27 cellular contexts compared by ENCODE assay signal in the genomic region with DNA sequence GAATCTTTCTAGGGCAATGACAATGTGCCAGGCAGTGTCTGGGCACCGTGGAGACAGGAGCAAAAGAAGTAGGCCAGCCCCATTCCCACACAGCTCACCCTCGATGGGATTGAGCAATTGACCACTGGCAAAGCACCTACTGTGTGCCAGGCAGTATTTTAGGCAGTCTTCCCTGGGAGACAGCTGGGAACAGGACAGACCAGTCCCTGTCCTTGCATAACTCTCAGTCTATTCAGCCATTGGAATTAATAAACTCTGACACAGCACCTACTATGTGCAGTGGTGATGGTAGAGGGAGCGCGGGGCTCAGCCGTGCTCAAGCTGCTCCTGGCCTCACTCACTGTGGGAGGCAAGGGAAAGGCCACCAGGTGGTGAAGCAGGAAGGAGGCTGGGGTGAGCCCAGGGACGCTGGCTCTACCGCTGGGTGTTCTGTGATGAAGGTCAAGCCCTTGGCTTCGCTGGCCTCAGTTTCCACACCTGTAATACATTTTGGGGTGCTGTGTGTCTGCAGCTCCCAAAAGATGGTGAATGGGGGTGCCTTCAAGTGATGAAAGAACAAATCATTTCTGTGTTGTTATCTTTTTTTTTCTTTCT.
"Had no signal": no experiment of that assay in that cellular context is flagged by ENCODE, and none has a peak within 500 bp of the region (broad histone marks: within the 10 kb centered on the region; RNA-seq: fewer than 3 reads in every experiment).

No MANE protein-coding gene starts in this region.

- H3K4me2 ChIP-seq: hepatocyte, neural progenitor cell had no signal

- H3K36me3 Mint-ChIP-seq: memory B cell; mesothelial cell of epicardium; natural killer cell; neural progenitor cell; stimulated activated naive B cell treated with anti-CD40 and anti-IgM and Interleukin-4, amounts not matched to agents 10 μg/mL and 1 μg/mL and 100 μg/mL, for 72 hours had no signal

- H3K27ac Mint-ChIP-seq: dendritic cell treated with granulocyte-macrophage colony-stimulating factor and Interleukin-4, amounts not matched to agents 40 ng/mL and 50 ng/mL, for 4 days; mesothelial cell of epicardium; natural killer cell; neural progenitor cell; stimulated activated naive B cell treated with anti-CD40 and anti-IgM and Interleukin-4, amounts not matched to agents 10 μg/mL and 1 μg/mL and 100 μg/mL, for 72 hours had no signal

- H3K4me1 ChIP-seq: esophagus squamous epithelium, gastroesophageal sphincter, left lung, lower lobe of right lung, parathyroid adenoma, prostate gland, sigmoid colon, testis, tibial nerve, upper lobe of right lung, vagina had no signal

- H3K4me3 Mint-ChIP-seq: dendritic cell treated with granulocyte-macrophage colony-stimulating factor and Interleukin-4, amounts not matched to agents 40 ng/mL and 50 ng/mL, for 4 days; effector memory CD8-positive, alpha-beta T cell; memory B cell; mesothelial cell of epicardium; natural killer cell; neural progenitor cell; stimulated activated naive B cell treated with anti-CD40 and anti-IgM and Interleukin-4, amounts not matched to agents 10 μg/mL and 1 μg/mL and 100 μg/mL, for 72 hours; stimulated activated naive CD8-positive, alpha-beta T cell treated with anti-CD3 and anti-CD28 coated beads, Interleukin-15, amount 100 ng/mL, for 72 hours had no signal

- H3K9me3 ChIP-seq: esophagus squamous epithelium, gastroesophageal sphincter, left lung, lower lobe of right lung, prostate gland, sigmoid colon, testis, tibial nerve, upper lobe of right lung, vagina had no signal

- H3K27me3 Mint-ChIP-seq: memory B cell; stimulated activated naive CD8-positive, alpha-beta T cell treated with anti-CD3 and anti-CD28 coated beads, Interleukin-15, amount 100 ng/mL, for 72 hours had no signal

- FAIRE-seq: islet of Langerhans had no signal

- H3K9me3 Mint-ChIP-seq: dendritic cell treated with granulocyte-macrophage colony-stimulating factor and Interleukin-4, amounts not matched to agents 40 ng/mL and 50 ng/mL, for 4 days; effector memory CD8-positive, alpha-beta T cell; memory B cell; mesothelial cell of epicardium; natural killer cell; neural progenitor cell; stimulated activated naive B cell treated with anti-CD40 and anti-IgM and Interleukin-4, amounts not matched to agents 10 μg/mL and 1 μg/mL and 100 μg/mL, for 72 hours; stimulated activated naive CD8-positive, alpha-beta T cell treated with anti-CD3 and anti-CD28 coated beads, Interleukin-15, amount 100 ng/mL, for 72 hours had no signal

- H3K36me3 ChIP-seq: esophagus squamous epithelium, gastroesophageal sphincter, left lung, lower lobe of right lung, neural progenitor cell, prostate gland, sigmoid colon, tibial nerve, upper lobe of right lung, vagina had no signal

- H3K9ac ChIP-seq: neural progenitor cell, parathyroid adenoma had no signal

- ATAC-seq: effector memory CD8-positive, alpha-beta T cell; gastroesophageal sphincter; left lung; lower lobe of right lung; natural killer cell; stimulated activated naive B cell treated with anti-CD40 and anti-IgM and Interleukin-4, amounts not matched to agents 10 μg/mL and 1 μg/mL and 100 μg/mL, for 72 hours; stimulated activated naive CD8-positive, alpha-beta T cell treated with anti-CD3 and anti-CD28 coated beads, Interleukin-15, amount 100 ng/mL, for 72 hours; upper lobe of right lung had no signal

- H3K4me1 Mint-ChIP-seq: memory B cell; natural killer cell; stimulated activated naive B cell treated with anti-CD40 and anti-IgM and Interleukin-4, amounts not matched to agents 10 μg/mL and 1 μg/mL and 100 μg/mL, for 72 hours; stimulated activated naive CD8-positive, alpha-beta T cell treated with anti-CD3 and anti-CD28 coated beads, Interleukin-15, amount 100 ng/mL, for 72 hours had no signal

- H3K27me3 ChIP-seq: hepatocyte, left lung, neural progenitor cell, sigmoid colon, testis, tibial nerve, upper lobe of right lung, vagina had no signal

- DNase-seq: effector memory CD8-positive, alpha-beta T cell; esophagus squamous epithelium; foreskin fibroblast; left lung; lower lobe of right lung; natural killer cell; occipital lobe; sigmoid colon; stimulated activated CD4-positive, alpha-beta T cell treated with anti-CD3 and anti-CD28 coated beads, Interleukin-2, amount 100 ng/mL, for 24 hours; stimulated activated CD4-positive, alpha-beta T cell treated with anti-CD3 and anti-CD28 coated beads, Interleukin-4, amount 100 ng/mL, for 4 hours; stimulated activated naive B cell treated with anti-CD40 and anti-IgM and Interleukin-4, amounts not matched to agents 10 μg/mL and 1 μg/mL and 100 μg/mL, for 72 hours; stimulated activated naive CD8-positive, alpha-beta T cell treated with anti-CD3 and anti-CD28 coated beads, Interleukin-15, amount 100 ng/mL, for 72 hours; testis; upper lobe of right lung had no signal

- H3K27ac ChIP-seq: epithelial cell of prostate, esophagus squamous epithelium, gastroesophageal sphincter, hepatocyte, left lung, lower lobe of right lung, neural progenitor cell, parathyroid adenoma, prostate gland, sigmoid colon, skin epidermis, testis, tibial nerve, upper lobe of right lung, vagina had no signal

- H3K4me3 ChIP-seq: esophagus squamous epithelium, gastroesophageal sphincter, hepatocyte, left lung, lower lobe of right lung, neural progenitor cell, prostate gland, sigmoid colon, skin epidermis, testis, tibial nerve, upper lobe of right lung, vagina had no signal
